ENCODE assay signal across 22 cellular contexts in genomic region chr7:130823060-130823459, GRCh38.
"Had no signal": no experiment of that assay in that cellular context is flagged by ENCODE, and none has a peak within 500 bp of the region (broad histone marks: within the 10 kb centered on the region; RNA-seq: fewer than 3 reads in every experiment).

No MANE protein-coding gene starts in this region.

- H3K36me3 ChIP-seq: esophagus squamous epithelium, heart left ventricle, right lobe of liver, thoracic aorta, upper lobe of right lung had no signal

- H3K4me1 ChIP-seq: esophagus squamous epithelium, heart left ventricle, right lobe of liver, upper lobe of right lung had no signal

- H3K27ac ChIP-seq: esophagus squamous epithelium, heart left ventricle, right lobe of liver, thoracic aorta, upper lobe of right lung had no signal

- H3K27me3 ChIP-seq: esophagus squamous epithelium, heart left ventricle, right lobe of liver, upper lobe of right lung had no signal

- ATAC-seq: heart left ventricle, left ventricle myocardium superior, right lobe of liver, upper lobe of right lung, WTC11 had no signal

- H3K4me3 ChIP-seq: esophagus squamous epithelium, heart left ventricle, right lobe of liver, smooth muscle cell, thoracic aorta, upper lobe of right lung had no signal

- DNase-seq: activated CD4-positive, alpha-beta T cell treated with anti-CD3 and anti-CD28 coated beads, Interleukin-2, amount 50 U/mL, for 48 hours; activated effector memory CD4-positive, alpha-beta T cell treated with Interleukin-2 at 50 U/mL for 16 hours; activated naive CD4-positive, alpha-beta T cell treated with anti-CD3 and anti-CD28 coated beads for 36 hours; activated naive CD8-positive, alpha-beta T cell treated with anti-CD3 and anti-CD28 coated beads, Interleukin-2, amount 10 ng/mL, durations not matched to agents 7 days and 5 days; activated T-cell treated with anti-CD3 and anti-CD28 coated beads, Interleukin-2, amount 50 U/mL, for 72 hours; amygdala; cortex of kidney; endodermal cell; esophagus squamous epithelium; heart left ventricle; left ventricle myocardium superior; nucleus accumbens; posterior cingulate gyrus; right lobe of liver; stimulated activated CD4-positive, alpha-beta T cell treated with anti-CD3 and anti-CD28 coated beads, Interleukin-15, amount 100 ng/mL, for 24 hours; stimulated activated CD4-positive, alpha-beta T cell treated with anti-CD3 and anti-CD28 coated beads, Interleukin-2, amount 100 ng/mL, for 48 hours; stimulated activated naive CD4-positive, alpha-beta T cell; T-helper 9 cell; upper lobe of right lung had no signal

- H3K4me2 ChIP-seq: smooth muscle cell had no signal
